In the genomic region with DNA sequence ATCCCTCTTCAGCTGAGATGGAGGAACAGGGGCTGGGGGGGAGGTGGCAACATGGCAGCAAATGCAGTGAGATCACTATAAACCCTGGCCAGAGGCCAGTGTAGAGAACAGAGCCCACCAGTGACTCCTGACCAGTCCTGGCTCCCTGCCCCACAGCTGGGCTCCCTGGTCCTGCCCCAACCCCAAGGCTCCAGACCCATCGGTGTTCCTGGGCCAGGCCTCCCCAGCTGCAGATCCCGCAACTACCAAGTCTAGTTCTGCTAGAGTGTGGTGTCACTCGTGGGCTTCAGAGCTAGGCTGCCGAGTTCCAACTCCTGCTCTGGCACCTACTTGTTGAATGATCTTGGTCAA, we compare ENCODE assay signal across 1 cellular context.
TF ChIP-seq lines count a peak whose summit lies in the region.

No MANE protein-coding gene starts in this region.

TF ChIP-seq in GM12878, 131 proteins besides CTCF, POLR2A, EP300 and RAD21:
- TF ChIP-seq PML (IDR thresholded peaks at IDR 0.05; ENCODE audit: low read length) (no peak), HDAC2 (IDR thresholded peaks at IDR 0.05) (no peak), MEF2B (IDR thresholded peaks at IDR 0.05; ENCODE audit: partially characterized antibody, poor library complexity, severe bottlenecking) (no peak), ZNF687 (IDR thresholded peaks at IDR 0.05) (no peak), SMARCA5 (IDR thresholded peaks at IDR 0.05) (no peak), YBX1 (IDR thresholded peaks at IDR 0.05) (no peak), ATF7 (IDR thresholded peaks at IDR 0.05; ENCODE audit: low read depth) (no peak), ZZZ3 (IDR thresholded peaks at IDR 0.05; ENCODE audit: control insufficient read depth, insufficient read length, low read depth) (no peak), BRCA1 (IDR thresholded peaks at IDR 0.05; ENCODE audit: low read depth, low read length) (no peak), NRF1 (conservative IDR thresholded peaks at IDR 0.05; ENCODE audit: low read depth, low read length) (no peak), KAT2A (conservative IDR thresholded peaks at IDR 0.05; ENCODE audit: control insufficient read depth, low read depth, low read length) (no peak)
- TF ChIP-seq, protein P1, sequence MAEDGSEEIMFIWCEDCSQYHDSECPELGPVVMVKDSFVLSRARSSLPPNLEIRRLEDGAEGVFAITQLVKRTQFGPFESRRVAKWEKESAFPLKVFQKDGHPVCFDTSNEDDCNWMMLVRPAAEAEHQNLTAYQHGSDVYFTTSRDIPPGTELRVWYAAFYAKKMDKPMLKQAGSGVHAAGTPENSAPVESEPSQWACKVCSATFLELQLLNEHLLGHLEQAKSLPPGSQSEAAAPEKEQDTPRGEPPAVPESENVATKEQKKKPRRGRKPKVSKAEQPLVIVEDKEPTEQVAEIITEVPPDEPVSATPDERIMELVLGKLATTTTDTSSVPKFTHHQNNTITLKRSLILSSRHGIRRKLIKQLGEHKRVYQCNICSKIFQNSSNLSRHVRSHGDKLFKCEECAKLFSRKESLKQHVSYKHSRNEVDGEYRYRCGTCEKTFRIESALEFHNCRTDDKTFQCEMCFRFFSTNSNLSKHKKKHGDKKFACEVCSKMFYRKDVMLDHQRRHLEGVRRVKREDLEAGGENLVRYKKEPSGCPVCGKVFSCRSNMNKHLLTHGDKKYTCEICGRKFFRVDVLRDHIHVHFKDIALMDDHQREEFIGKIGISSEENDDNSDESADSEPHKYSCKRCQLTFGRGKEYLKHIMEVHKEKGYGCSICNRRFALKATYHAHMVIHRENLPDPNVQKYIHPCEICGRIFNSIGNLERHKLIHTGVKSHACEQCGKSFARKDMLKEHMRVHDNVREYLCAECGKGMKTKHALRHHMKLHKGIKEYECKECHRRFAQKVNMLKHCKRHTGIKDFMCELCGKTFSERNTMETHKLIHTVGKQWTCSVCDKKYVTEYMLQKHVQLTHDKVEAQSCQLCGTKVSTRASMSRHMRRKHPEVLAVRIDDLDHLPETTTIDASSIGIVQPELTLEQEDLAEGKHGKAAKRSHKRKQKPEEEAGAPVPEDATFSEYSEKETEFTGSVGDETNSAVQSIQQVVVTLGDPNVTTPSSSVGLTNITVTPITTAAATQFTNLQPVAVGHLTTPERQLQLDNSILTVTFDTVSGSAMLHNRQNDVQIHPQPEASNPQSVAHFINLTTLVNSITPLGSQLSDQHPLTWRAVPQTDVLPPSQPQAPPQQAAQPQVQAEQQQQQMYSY (CRISPR knock-in tag; IDR thresholded peaks at IDR 0.05) = no peak
- TF ChIP-seq, protein P2, sequence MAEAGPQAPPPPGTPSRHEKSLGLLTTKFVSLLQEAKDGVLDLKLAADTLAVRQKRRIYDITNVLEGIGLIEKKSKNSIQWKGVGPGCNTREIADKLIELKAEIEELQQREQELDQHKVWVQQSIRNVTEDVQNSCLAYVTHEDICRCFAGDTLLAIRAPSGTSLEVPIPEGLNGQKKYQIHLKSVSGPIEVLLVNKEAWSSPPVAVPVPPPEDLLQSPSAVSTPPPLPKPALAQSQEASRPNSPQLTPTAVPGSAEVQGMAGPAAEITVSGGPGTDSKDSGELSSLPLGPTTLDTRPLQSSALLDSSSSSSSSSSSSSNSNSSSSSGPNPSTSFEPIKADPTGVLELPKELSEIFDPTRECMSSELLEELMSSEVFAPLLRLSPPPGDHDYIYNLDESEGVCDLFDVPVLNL (IDR thresholded peaks at IDR 0.05; ENCODE audit: low read depth, low read length) = no peak
- TF ChIP-seq, protein P3, sequence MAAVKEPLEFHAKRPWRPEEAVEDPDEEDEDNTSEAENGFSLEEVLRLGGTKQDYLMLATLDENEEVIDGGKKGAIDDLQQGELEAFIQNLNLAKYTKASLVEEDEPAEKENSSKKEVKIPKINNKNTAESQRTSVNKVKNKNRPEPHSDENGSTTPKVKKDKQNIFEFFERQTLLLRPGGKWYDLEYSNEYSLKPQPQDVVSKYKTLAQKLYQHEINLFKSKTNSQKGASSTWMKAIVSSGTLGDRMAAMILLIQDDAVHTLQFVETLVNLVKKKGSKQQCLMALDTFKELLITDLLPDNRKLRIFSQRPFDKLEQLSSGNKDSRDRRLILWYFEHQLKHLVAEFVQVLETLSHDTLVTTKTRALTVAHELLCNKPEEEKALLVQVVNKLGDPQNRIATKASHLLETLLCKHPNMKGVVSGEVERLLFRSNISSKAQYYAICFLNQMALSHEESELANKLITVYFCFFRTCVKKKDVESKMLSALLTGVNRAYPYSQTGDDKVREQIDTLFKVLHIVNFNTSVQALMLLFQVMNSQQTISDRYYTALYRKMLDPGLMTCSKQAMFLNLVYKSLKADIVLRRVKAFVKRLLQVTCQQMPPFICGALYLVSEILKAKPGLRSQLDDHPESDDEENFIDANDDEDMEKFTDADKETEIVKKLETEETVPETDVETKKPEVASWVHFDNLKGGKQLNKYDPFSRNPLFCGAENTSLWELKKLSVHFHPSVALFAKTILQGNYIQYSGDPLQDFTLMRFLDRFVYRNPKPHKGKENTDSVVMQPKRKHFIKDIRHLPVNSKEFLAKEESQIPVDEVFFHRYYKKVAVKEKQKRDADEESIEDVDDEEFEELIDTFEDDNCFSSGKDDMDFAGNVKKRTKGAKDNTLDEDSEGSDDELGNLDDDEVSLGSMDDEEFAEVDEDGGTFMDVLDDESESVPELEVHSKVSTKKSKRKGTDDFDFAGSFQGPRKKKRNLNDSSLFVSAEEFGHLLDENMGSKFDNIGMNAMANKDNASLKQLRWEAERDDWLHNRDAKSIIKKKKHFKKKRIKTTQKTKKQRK (IDR thresholded peaks at IDR 0.05; ENCODE audit: low read depth, low read length) = no peak
- TF ChIP-seq, protein P4, sequence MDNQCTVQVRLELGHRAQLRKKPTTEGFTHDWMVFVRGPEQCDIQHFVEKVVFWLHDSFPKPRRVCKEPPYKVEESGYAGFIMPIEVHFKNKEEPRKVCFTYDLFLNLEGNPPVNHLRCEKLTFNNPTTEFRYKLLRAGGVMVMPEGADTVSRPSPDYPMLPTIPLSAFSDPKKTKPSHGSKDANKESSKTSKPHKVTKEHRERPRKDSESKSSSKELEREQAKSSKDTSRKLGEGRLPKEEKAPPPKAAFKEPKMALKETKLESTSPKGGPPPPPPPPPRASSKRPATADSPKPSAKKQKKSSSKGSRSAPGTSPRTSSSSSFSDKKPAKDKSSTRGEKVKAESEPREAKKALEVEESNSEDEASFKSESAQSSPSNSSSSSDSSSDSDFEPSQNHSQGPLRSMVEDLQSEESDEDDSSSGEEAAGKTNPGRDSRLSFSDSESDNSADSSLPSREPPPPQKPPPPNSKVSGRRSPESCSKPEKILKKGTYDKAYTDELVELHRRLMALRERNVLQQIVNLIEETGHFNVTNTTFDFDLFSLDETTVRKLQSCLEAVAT (IDR thresholded peaks at IDR 0.05) = no peak
- TF ChIP-seq, protein P5, sequence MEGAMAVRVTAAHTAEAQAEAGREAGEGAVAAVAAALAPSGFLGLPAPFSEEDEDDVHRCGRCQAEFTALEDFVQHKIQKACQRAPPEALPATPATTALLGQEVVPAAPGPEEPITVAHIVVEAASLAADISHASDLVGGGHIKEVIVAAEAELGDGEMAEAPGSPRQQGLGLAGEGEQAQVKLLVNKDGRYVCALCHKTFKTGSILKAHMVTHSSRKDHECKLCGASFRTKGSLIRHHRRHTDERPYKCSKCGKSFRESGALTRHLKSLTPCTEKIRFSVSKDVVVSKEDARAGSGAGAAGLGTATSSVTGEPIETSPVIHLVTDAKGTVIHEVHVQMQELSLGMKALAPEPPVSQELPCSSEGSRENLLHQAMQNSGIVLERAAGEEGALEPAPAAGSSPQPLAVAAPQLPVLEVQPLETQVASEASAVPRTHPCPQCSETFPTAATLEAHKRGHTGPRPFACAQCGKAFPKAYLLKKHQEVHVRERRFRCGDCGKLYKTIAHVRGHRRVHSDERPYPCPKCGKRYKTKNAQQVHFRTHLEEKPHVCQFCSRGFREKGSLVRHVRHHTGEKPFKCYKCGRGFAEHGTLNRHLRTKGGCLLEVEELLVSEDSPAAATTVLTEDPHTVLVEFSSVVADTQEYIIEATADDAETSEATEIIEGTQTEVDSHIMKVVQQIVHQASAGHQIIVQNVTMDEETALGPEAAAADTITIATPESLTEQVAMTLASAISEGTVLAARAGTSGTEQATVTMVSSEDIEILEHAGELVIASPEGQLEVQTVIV (IDR thresholded peaks at IDR 0.05; ENCODE audit: borderline replicate concordance, partially characterized antibody) = no peak
TF ChIP-seq in GM12878: peak in this region for 0.
